Comparison of ENCODE assay signal across 11 cellular contexts in the genomic region with DNA sequence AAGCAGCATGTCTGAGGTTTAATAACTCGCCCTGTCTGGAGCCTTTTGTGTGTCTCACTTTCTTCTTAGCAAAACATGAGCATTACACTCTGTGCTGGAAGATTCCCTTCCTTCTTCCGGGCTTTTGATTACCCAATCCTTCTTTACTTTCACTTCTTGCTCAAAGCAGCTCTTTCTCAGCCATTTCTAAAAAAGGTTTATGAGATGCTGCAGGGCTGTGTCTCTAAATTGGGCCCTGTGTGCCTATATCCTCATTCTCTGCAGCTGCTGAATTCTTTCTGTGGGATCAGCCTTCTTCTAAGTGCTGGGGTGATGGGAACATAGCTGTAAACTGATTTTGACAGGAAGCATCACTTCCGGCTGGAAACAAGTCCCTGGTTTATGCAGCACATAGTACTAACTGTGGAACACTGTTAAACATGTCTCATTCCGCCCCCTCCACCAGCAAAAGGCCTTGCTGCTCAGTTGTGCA.
DNase-seq lines count a peak whose midpoint lies in the region; ATAC-seq, FAIRE-seq and TF ChIP-seq lines count a peak whose summit lies in the region.
"Had no signal": no experiment of that assay in that cellular context is flagged by ENCODE, and none has a peak within 500 bp of the region (broad histone marks: within the 10 kb centered on the region; RNA-seq: fewer than 3 reads in every experiment).

No MANE protein-coding gene starts in this region.

- peak overlapping the region; percentile 84 for H2BK120ac ChIP-seq in mesendoderm (ENCODE audit: low read depth, low read length)

- H3K79me1 ChIP-seq in mesendoderm (ENCODE audit: low read length), result peaks cover 2% of the 10 kb centered on the region

- CTCF ChIA-PET in A549 (lab: Yijun Ruan, JAX), result interaction anchor here (1.5 kb wide), 1 partner anchor 15 kb away, joined by 3 read pairs; no protein-coding TSS in a partner anchor

- no peaks in the 10 kb centered on the region for H3K9me3 ChIP-seq in A549
- H3K9me3 ChIP-seq in breast epithelium, result no peaks in the 10 kb centered on the region

- 53% methylated on average over 4 of the region's 4 CpGs for whole genome bisulfite sequencing in A549 (ENCODE audit: missing lambda C conversion rate)
- no CpG with 5 or more reads among the region's 4 CpGs for WGBS in mesendoderm (ENCODE audit: extremely low coverage, insufficient coverage, low lambda C conversion rate)

- peak overlapping the region; percentile 69 for H3K23ac ChIP-seq in mesendoderm (ENCODE audit: low read length)

- no peak for TF ChIP-seq EP300 in A549 (IDR thresholded peaks at IDR 0.05)

- H3K18ac ChIP-seq in mesendoderm (ENCODE audit: low read length), result peak overlapping the region; percentile 76

- H3K56ac ChIP-seq in mesendoderm (ENCODE audit: low read length), result peak overlapping the region; percentile 73

- peak overlapping the region; percentile 100 for H2AK5ac ChIP-seq in mesendoderm (ENCODE audit: low read length)

- peak overlapping the region; percentile 72 for H4K5ac ChIP-seq in mesendoderm (ENCODE audit: low read length)

- H2BK5ac ChIP-seq in mesendoderm (ENCODE audit: low read length), result peak overlapping the region; percentile 92

- TF ChIP-seq POLR2A in A549 (IDR thresholded peaks at IDR 0.05; ENCODE audit: low read length), result no peak
- no peak for TF ChIP-seq POLR2A in breast epithelium (IDR thresholded peaks at IDR 0.05)

- TF ChIP-seq CTCF in A549 (IDR thresholded peaks at IDR 0.05) (no peak), breast epithelium (IDR thresholded peaks at IDR 0.05) (no peak)

- H3K4me1 ChIP-seq in A549, result no peaks in the 10 kb centered on the region
- no peaks in the 10 kb centered on the region for H3K4me1 ChIP-seq in breast epithelium
- H3K4me1 ChIP-seq in mesendoderm (ENCODE audit: control insufficient read depth, low read depth, low read length), result peaks cover 20% of the 10 kb centered on the region

- H3K4me3 ChIP-seq in A549 (no peak overlapping the region), breast epithelium (peak overlapping the region in 2 of 3 donors; percentile 5 to 44), mesendoderm (ENCODE audit: low read length) (no peak overlapping the region)

- no peak for DNase-seq in A549 (ENCODE audit: low read depth in 1 of 2, low spot score in 1 of 2)
- no peak for DNase-seq in breast epithelium (ENCODE audit: low spot score in 2 of 2)
- no peak for DNase-seq in mesendoderm
- no peak for DNase-seq in SW480 (ENCODE audit: low spot score)
- DNase-seq in D341Med (ENCODE audit: low spot score), result no peak

- H3K27me3 ChIP-seq in breast epithelium, result no peaks in the 10 kb centered on the region
- no peaks in the 10 kb centered on the region for H3K27me3 ChIP-seq in mesendoderm (ENCODE audit: insufficient read depth, low read length, poor library complexity)

- H2BK15ac ChIP-seq in mesendoderm (replicated peaks; ENCODE audit: low read depth), result peak overlapping the region; percentile 64

- H3K9ac ChIP-seq in mesendoderm (ENCODE audit: low read length), result no peak overlapping the region

- ATAC-seq in A549 (no peak), HG03095 (IDR thresholded peaks at IDR 0.05; ENCODE audit: unreplicated experiment) (peak; percentile 54), GM21447 (IDR thresholded peaks at IDR 0.05; ENCODE audit: unreplicated experiment) (no peak), HG03175 (IDR thresholded peaks at IDR 0.05; ENCODE audit: unreplicated experiment) (no peak)

- POLR2A ChIA-PET in A549 (lab: Yijun Ruan, JAX), result no interaction called here

- H3K4me2 ChIP-seq in A549 (peak overlapping the region; percentile 41; the same call in 1 of the 3 replicates), mesendoderm (ENCODE audit: low read length) (no peak overlapping the region)

- no peak for TF ChIP-seq RAD21 in A549 (conservative IDR thresholded peaks at IDR 0.05 in 1 of 2, IDR thresholded peaks at IDR 0.05 in 1 of 2)

- FAIRE-seq in A549 (lab: Jason Lieb, UNC), result no peak
- FAIRE-seq: D721Med, frontal cortex, TTC549 had no signal

- peak overlapping the region; percentile 63 for H3K4ac ChIP-seq in mesendoderm (ENCODE audit: low read depth, low read length)

- H3K27ac ChIP-seq in A549, result no peak overlapping the region
- H3K27ac ChIP-seq in breast epithelium, result peak overlapping the region; percentile 61 to 79
- H3K27ac ChIP-seq in mesendoderm (ENCODE audit: low read depth, low read length), result no peak overlapping the region

- H3K36me3 ChIP-seq in breast epithelium, result no peaks in the 10 kb centered on the region
- no peaks in the 10 kb centered on the region for H3K36me3 ChIP-seq in mesendoderm (ENCODE audit: control insufficient read depth, insufficient read depth, low read length)

- intact Hi-C loops in breast epithelium (cut with DNase I; ENCODE audit: low total_unique reads), result no loop called here

- no peaks in the 10 kb centered on the region for H3K79me2 ChIP-seq in mesendoderm (ENCODE audit: control insufficient read depth, insufficient read depth, low read length)

- H4K8ac ChIP-seq in mesendoderm (ENCODE audit: low read depth, low read length), result no peak overlapping the region

TF ChIP-seq in A549, 52 proteins besides CTCF, POLR2A, EP300 and RAD21:
- TF ChIP-seq RCOR1 (IDR thresholded peaks at IDR 0.05; ENCODE audit: low read depth, low read length), result no peak
- 0 out of 4 replicates have a peak, but pooled peaks of 1 of the 2 experiments have one; percentile 12 for TF ChIP-seq CEBPB (IDR thresholded peaks at IDR 0.05)
- TF ChIP-seq, protein P1, sequence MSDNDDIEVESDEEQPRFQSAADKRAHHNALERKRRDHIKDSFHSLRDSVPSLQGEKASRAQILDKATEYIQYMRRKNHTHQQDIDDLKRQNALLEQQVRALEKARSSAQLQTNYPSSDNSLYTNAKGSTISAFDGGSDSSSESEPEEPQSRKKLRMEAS (IDR thresholded peaks at IDR 0.05), result no peak
- TF ChIP-seq CBX8 (IDR thresholded peaks at IDR 0.05), result no peak
TF ChIP-seq in A549: peak in this region for 1.

Comparison
In these comparisons a context has a peak if more than half of its experiments do, and no peak if none do; other contexts are left out.
1. H3K27ac ChIP-seq: peak in breast epithelium (2 of 2); none in A549 (0 of 2) and mesendoderm (single experiment).
2. H3K4me3 ChIP-seq: peak in breast epithelium (2 of 3); none in A549 (single experiment) and mesendoderm (single experiment).